14 cellular contexts compared by ENCODE assay signal in genomic region chr7:116548506-116548905, GRCh38. TPM values are rescaled to one million over a fixed set of nuclear protein-coding genes. Genes with fewer than 3 reads are reported as not detected.
DNase-seq lines count a peak whose midpoint lies in the region; ATAC-seq and TF ChIP-seq lines count a peak whose summit lies in the region.
"Had no signal": no experiment of that assay in that cellular context is flagged by ENCODE, and none has a peak within 500 bp of the region (broad histone marks: within the 10 kb centered on the region; RNA-seq: fewer than 3 reads in every experiment).

No MANE protein-coding gene starts in this region.

- H3K27ac ChIP-seq in gastroesophageal sphincter (peak overlapping the region in 3 of 4 donors; percentile 44 to 70 (median 57)), left lung (no peak overlapping the region)

- no peaks in the 10 kb centered on the region for H3K9me3 ChIP-seq in gastroesophageal sphincter
- H3K9me3 ChIP-seq in left lung: no peaks in the 10 kb centered on the region
- H3K9me3 ChIP-seq: tibial nerve had no signal

- no peak for TF ChIP-seq EP300 in gastroesophageal sphincter (IDR thresholded peaks at IDR 0.05)

- no peak for TF ChIP-seq POLR2A in gastroesophageal sphincter (IDR thresholded peaks at IDR 0.05)
- TF ChIP-seq POLR2A in lower leg skin (IDR thresholded peaks at IDR 0.05): no peak

- H3K4me1 ChIP-seq in gastroesophageal sphincter: peaks cover 13 to 97% (median 13%) of the 10 kb centered on the region in 3 donors
- H3K4me1 ChIP-seq in left lung: peaks cover under 1 to 4% of the 10 kb centered on the region in 2 donors

- peaks cover 0 to 40% of the 10 kb centered on the region in 2 donors for H3K36me3 ChIP-seq in gastroesophageal sphincter
- no peaks in the 10 kb centered on the region for H3K36me3 ChIP-seq in left lung

- TF ChIP-seq CTCF in gastroesophageal sphincter (IDR thresholded peaks at IDR 0.05) (no peak), lower leg skin (IDR thresholded peaks at IDR 0.05) (no peak), left lung (IDR thresholded peaks at IDR 0.05) (no peak)

- intact Hi-C loops in lower leg skin (cut with DNase I; ENCODE audit: low total_unique reads): no loop called here
- intact Hi-C loops in left lung (cut with DNase I): no loop called here

- H3K27me3 ChIP-seq in gastroesophageal sphincter (no peaks in the 10 kb centered on the region), left lung (no peaks in the 10 kb centered on the region)
- H3K27me3 ChIP-seq: tibial nerve had no signal

- H3K4me3 ChIP-seq in gastroesophageal sphincter (no peak overlapping the region), lower leg skin (ENCODE audit: low read depth, poor library complexity, severe bottlenecking) (no peak overlapping the region), left lung (no peak overlapping the region)
- H3K4me3 ChIP-seq: GM23338, tibial nerve had no signal

- ATAC-seq in GM18520 (IDR thresholded peaks at IDR 0.05; ENCODE audit: unreplicated experiment): peak; percentile 75
- ATAC-seq in GM21526 (IDR thresholded peaks at IDR 0.05; ENCODE audit: low FRiP score, unreplicated experiment): peak; percentile 97
- ATAC-seq in HG03139 (IDR thresholded peaks at IDR 0.05; ENCODE audit: unreplicated experiment): peak; percentile 87
- no peak for ATAC-seq in gastroesophageal sphincter
- no peak for ATAC-seq in left lung
- ATAC-seq: activated CD8-positive, alpha-beta memory T cell treated with anti-CD3 and anti-CD28 coated beads, Interleukin-2, amount 10 ng/mL, durations not matched to agents 7 days and 5 days; GM23338 had no signal

- no peak for DNase-seq in lower leg skin (ENCODE audit: low spot score in 2 of 2)
- DNase-seq in epidermal melanocyte (ENCODE audit: insufficient read length, low spot score): no peak
- DNase-seq in left lung: no peak
- no peak for DNase-seq in NCI-H82 treated with DMSO at 0.1 percent for 48 hours (lab: John Stamatoyannopoulos, UW; ENCODE audit: unreplicated experiment)
- DNase-seq: activated CD8-positive, alpha-beta memory T cell treated with anti-CD3 and anti-CD28 coated beads, Interleukin-2, amount 10 ng/mL, durations not matched to agents 7 days and 5 days; NCI-H1694; Right ventricle myocardium superior; stimulated activated CD4-positive, alpha-beta T cell treated with anti-CD3 and anti-CD28 coated beads, Interleukin-15, amount 100 ng/mL, for 24 hours had no signal

- WGBS in gastroesophageal sphincter (ENCODE audit: low coverage in 1 of 2), 2 donors: 49 to 66% methylated on average over 3 of the region's 3 CpGs
- WGBS in lower leg skin, 2 donors: 79 to 84% methylated on average over 3 of the region's 3 CpGs

RNA-seq across cellular contexts. Expression of gene CAV1, which starts 23.7 kb away (rescaled TPM):
- total RNA-seq in gastroesophageal sphincter: 100 to 1,000 TPM; 546 to 772 (median 602) TPM
- total RNA-seq in lower leg skin: 100 to 1,000 TPM in 3 of 4 donors, 10 to 100 TPM in 1; 78.7 to 178 (median 139) TPM
- total RNA-seq in left lung: 100 to 1,000 TPM; 377 to 520 TPM

RNA-seq across cellular contexts. Expression of gene CAV2, which starts 49.0 kb away (rescaled TPM):
- total RNA-seq in gastroesophageal sphincter (100 to 1,000 TPM; 142 to 188 (median 170) TPM), lower leg skin (10 to 100 TPM; 47.3 to 72.1 (median 67.7) TPM), left lung (100 to 1,000 TPM; 162 to 210 TPM)

Comparison
In these comparisons a context has a peak if more than half of its experiments do, and no peak if none do; other contexts are left out.
1. ATAC-seq: peak in GM18520 (single experiment), GM21526 (single experiment) and HG03139 (single experiment); none in gastroesophageal sphincter (single experiment) and left lung (single experiment).
2. H3K27ac ChIP-seq: peak in gastroesophageal sphincter (3 of 4); none in left lung (0 of 2).